18 cellular contexts compared by ENCODE assay signal in the genomic region with DNA sequence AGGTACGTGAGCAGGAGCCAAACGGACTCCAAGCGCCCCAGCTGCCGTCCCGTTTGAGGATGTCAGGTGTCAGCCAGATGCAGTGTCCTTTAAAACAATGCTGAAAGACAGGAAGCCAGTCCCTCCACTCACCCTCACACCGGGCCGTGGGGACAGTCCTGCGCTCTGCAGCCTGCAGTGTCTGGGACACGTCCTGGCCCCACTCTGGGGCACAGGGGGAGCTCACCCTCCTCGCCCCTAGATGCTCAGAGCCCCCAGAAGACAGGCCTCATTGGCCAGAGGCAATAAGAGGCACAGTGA.
DNase-seq lines count a peak whose midpoint lies in the region; ATAC-seq lines count a peak whose summit lies in the region.
"Had no signal": no experiment of that assay in that cellular context is flagged by ENCODE, and none has a peak within 500 bp of the region (broad histone marks: within the 10 kb centered on the region; RNA-seq: fewer than 3 reads in every experiment).

No MANE protein-coding gene starts in this region.

- H3K23ac ChIP-seq in neuronal stem cell (ENCODE audit: low read depth, low read length, poor library complexity): peak overlapping the region; percentile 73

- intact Hi-C loops in Right ventricle myocardium superior (cut with DNase I) (no loop called here), Right ventricle myocardium inferior (cut with DNase I) (no loop called here), aorta (cut with DNase I) (no loop called here)

- H3K9ac ChIP-seq in neuronal stem cell (ENCODE audit: low read depth, low read length, poor library complexity): peak overlapping the region; percentile 60
- H3K9ac ChIP-seq: BLaER1, GM23248 had no signal

- H2BK120ac ChIP-seq in neuronal stem cell (ENCODE audit: low read depth, low read length): no peak overlapping the region

- peak overlapping the region; percentile 63 for H2BK12ac ChIP-seq in neuronal stem cell (ENCODE audit: low read length)

- no peak overlapping the region for H2AFZ ChIP-seq in neuronal stem cell (ENCODE audit: low read length)
- H2AFZ ChIP-seq: GM23248 had no signal

- H3K4me2 ChIP-seq in neuronal stem cell (ENCODE audit: insufficient read depth, low read length, poor library complexity, severe bottlenecking): no peak overlapping the region
- H3K4me2 ChIP-seq: BLaER1 had no signal

- H3K4me3 ChIP-seq in neuronal stem cell (ENCODE audit: low read length in 2 of 2) (no peak overlapping the region), aorta (ENCODE audit: low read length in 2 of 2) (no peak overlapping the region), HAP-1 (no peak overlapping the region)
- H3K4me3 ChIP-seq: BLaER1, GM23248 had no signal

- H3K18ac ChIP-seq in neuronal stem cell (ENCODE audit: low read length): peak overlapping the region; percentile 65

- H3K14ac ChIP-seq in neuronal stem cell (ENCODE audit: low read length): peak overlapping the region; percentile 38

- peaks cover 0 to 3% of the 10 kb centered on the region in 2 donors for H3K4me1 ChIP-seq in neuronal stem cell (ENCODE audit: control insufficient read depth in 2 of 2, insufficient read depth in 1 of 2, low read depth in 1 of 2, low read length in 2 of 2)
- no peaks in the 10 kb centered on the region for H3K4me1 ChIP-seq in aorta (ENCODE audit: control insufficient read depth in 1 of 2, insufficient read depth in 2 of 2, low read length in 2 of 2)
- no peaks in the 10 kb centered on the region for H3K4me1 ChIP-seq in HAP-1

- ATAC-seq in Right ventricle myocardium superior (ENCODE audit: poor library complexity) (no peak), Right ventricle myocardium inferior (no peak), esophagus mucosa (peak; percentile 7), aorta (ENCODE audit: low FRiP score) (no peak), GM19023 (IDR thresholded peaks at IDR 0.05; ENCODE audit: unreplicated experiment) (no peak)
- ATAC-seq: HCT116 had no signal

- WGBS in neuronal stem cell (ENCODE audit: extremely low coverage in 2 of 2, insufficient read length in 2 of 2, insufficient replicate concordance in 1 of 2), 2 donors: no CpG with 5 or more reads among the region's 10 CpGs
- 76% methylated on average over 10 of the region's 10 CpGs for WGBS in aorta, 2 donors

- no peaks in the 10 kb centered on the region for H3K36me3 ChIP-seq in neuronal stem cell (replicated peaks in 1 of 2; ENCODE audit: control insufficient read depth in 2 of 2, insufficient read depth in 2 of 2, low read length in 2 of 2)
- no peaks in the 10 kb centered on the region for H3K36me3 ChIP-seq in aorta (ENCODE audit: control insufficient read depth in 1 of 2, insufficient read depth in 2 of 2, low read length in 1 of 2)
- H3K36me3 ChIP-seq in HAP-1 (replicated peaks): no peaks in the 10 kb centered on the region
- H3K36me3 ChIP-seq: BLaER1 had no signal

- H3K79me1 ChIP-seq in neuronal stem cell (ENCODE audit: low read depth, low read length): no peaks in the 10 kb centered on the region

- DNase-seq in Right ventricle myocardium superior (peak; percentile 27), Right ventricle myocardium inferior (ENCODE audit: missing footprints) (no peak), neuronal stem cell (ENCODE audit: low spot score) (no peak), aorta (peak; percentile 37 to 56), NCI-H1048 (lab: John Stamatoyannopoulos, UW) (no peak), HAP-1 (ENCODE audit: low spot score in 2 of 2) (no peak)
- DNase-seq: CD4-positive, alpha-beta memory T cell; DMS153; DMS79; GDM1; GM23248; HFFc6; IMR-90 had no signal

- H3K4ac ChIP-seq in neuronal stem cell (ENCODE audit: low read length): no peak overlapping the region

- H4K8ac ChIP-seq in neuronal stem cell (ENCODE audit: low read depth, low read length): no peak overlapping the region

- in situ Hi-C loops in HAP-1 (cut with MboI; ENCODE audit: low sequenced_read_pairs): no loop called here

- H2BK5ac ChIP-seq in neuronal stem cell (ENCODE audit: low read length): no peak overlapping the region

- no peak overlapping the region for H4K91ac ChIP-seq in neuronal stem cell (ENCODE audit: low read depth, low read length, poor library complexity)

- H2BK15ac ChIP-seq in neuronal stem cell (ENCODE audit: low read length): no peak overlapping the region

- H3K9me3 ChIP-seq in neuronal stem cell (replicated peaks in 1 of 2; ENCODE audit: control insufficient read depth in 2 of 2, insufficient read depth in 1 of 2, low read depth in 1 of 2, low read length in 2 of 2) (no peaks in the 10 kb centered on the region), aorta (ENCODE audit: control insufficient read depth, low read length) (no peaks in the 10 kb centered on the region), HAP-1 (no peaks in the 10 kb centered on the region)
- H3K9me3 ChIP-seq: BLaER1 had no signal

- H3K27me3 ChIP-seq in neuronal stem cell (ENCODE audit: control insufficient read depth in 3 of 3, insufficient read depth in 3 of 3, low read depth in 1 of 3, low read length in 3 of 3) (no peaks in the 10 kb centered on the region), aorta (ENCODE audit: control insufficient read depth in 1 of 2, insufficient read depth in 2 of 2, low read length in 1 of 2) (no peaks in the 10 kb centered on the region), HAP-1 (ENCODE audit: low read depth) (no peaks in the 10 kb centered on the region)
- H3K27me3 ChIP-seq: BLaER1 had no signal

- H3K27ac ChIP-seq in neuronal stem cell (replicated peaks; ENCODE audit: low read length) (no peak overlapping the region), aorta (ENCODE audit: low read depth in 1 of 2, low read length in 2 of 2) (no peak overlapping the region)
- H3K27ac ChIP-seq: 22Rv1, BLaER1, GM23248 had no signal

- H2AK5ac ChIP-seq in neuronal stem cell (ENCODE audit: low read depth, low read length): peak overlapping the region; percentile 63

Comparison
In these comparisons a context has a peak if more than half of its experiments do, and no peak if none do; other contexts are left out.
1. DNase-seq: peak in Right ventricle myocardium superior (single experiment) and aorta (2 of 2); none in Right ventricle myocardium inferior (single experiment), neuronal stem cell (single experiment), NCI-H1048 (single experiment) and HAP-1 (0 of 2).